In genomic region chr2:26768759-26769500, GRCh38 we compare ENCODE assay signal across 8 cellular contexts. TPM values are rescaled to one million over a fixed set of nuclear protein-coding genes. Genes with fewer than 3 reads are reported as not detected.
A peak's percentile ranks its signal among the peaks of the same experiment; 100 is the strongest.
DNase-seq lines count a peak whose midpoint lies in the region; ATAC-seq and TF ChIP-seq lines count a peak whose summit lies in the region.

No MANE protein-coding gene starts in this region.

- TF ChIP-seq CTCF in body of pancreas (IDR thresholded peaks at IDR 0.05) (no peak), liver (IDR thresholded peaks at IDR 0.05; ENCODE audit: low read depth, low read length, missing input control) (no peak), thyroid gland (IDR thresholded peaks at IDR 0.05) (no peak)

- no peaks in the 10 kb centered on the region for H3K27me3 Mint-ChIP-seq in activated naive CD4-positive, alpha-beta T cell treated with anti-CD3 and anti-CD28 coated beads for 36 hours (ENCODE audit: low read depth)

- no peak overlapping the region for H3K4me3 ChIP-seq in body of pancreas
- H3K4me3 ChIP-seq in liver (ENCODE audit: low read depth in 1 of 3, low read length in 3 of 3), result no peak overlapping the region
- no peak overlapping the region for H3K4me3 ChIP-seq in thyroid gland (replicated peaks in 1 of 3)

- intact Hi-C loops in activated naive CD4-positive, alpha-beta T cell treated with anti-CD3 and anti-CD28 coated beads for 36 hours (cut with micrococcal nuclease), result no loop called here
- intact Hi-C loops in body of pancreas (cut with DNase I) (no loop called here), thyroid gland (cut with DNase I) (no loop called here)

- peak overlapping the region; percentile 55 to 81 for H3K27ac Mint-ChIP-seq in activated naive CD4-positive, alpha-beta T cell treated with anti-CD3 and anti-CD28 coated beads, Interleukin-2, amount 50 U/mL, for 72 hours
- no peak overlapping the region for H3K27ac Mint-ChIP-seq in activated naive CD4-positive, alpha-beta T cell treated with anti-CD3 and anti-CD28 coated beads for 36 hours

- H3K27ac ChIP-seq in body of pancreas, result peak overlapping the region in 2 of 4 donors; percentile 10 to 67
- peak overlapping the region; percentile 48 to 62 for H3K27ac ChIP-seq in liver (ENCODE audit: low read depth in 1 of 2, low read length in 2 of 2)
- peak overlapping the region; percentile 68 to 97 (median 83) for H3K27ac ChIP-seq in thyroid gland

- peak in 1 of 2 donors; percentile 73 for DNase-seq in activated naive CD4-positive, alpha-beta T cell treated with anti-CD3 and anti-CD28 coated beads, Interleukin-2, amount 50 U/mL, for 72 hours (ENCODE audit: low spot score in 2 of 2)
- DNase-seq in activated naive CD4-positive, alpha-beta T cell treated with anti-CD3 and anti-CD28 coated beads for 36 hours, result no peak
- peak in 3 of 4 donors; percentile 43 to 80 (median 58) for DNase-seq in body of pancreas
- DNase-seq in thyroid gland, result peak; percentile 54 to 55
- DNase-seq in NCI-H526 treated with DMSO at 0.1 percent for 48 hours (lab: John Stamatoyannopoulos, UW), result no peak
- DNase-seq in NCI-H1930 (lab: John Stamatoyannopoulos, UW), result no peak

- no peak for TF ChIP-seq RAD21 in liver (IDR thresholded peaks at IDR 0.05)

- no peaks in the 10 kb centered on the region for H3K9me3 Mint-ChIP-seq in activated naive CD4-positive, alpha-beta T cell treated with anti-CD3 and anti-CD28 coated beads, Interleukin-2, amount 50 U/mL, for 72 hours
- H3K9me3 Mint-ChIP-seq in activated naive CD4-positive, alpha-beta T cell treated with anti-CD3 and anti-CD28 coated beads for 36 hours, result no peaks in the 10 kb centered on the region

- H3K4me1 ChIP-seq in body of pancreas (peaks cover 63% of the 10 kb centered on the region), liver (ENCODE audit: control insufficient read depth in 4 of 4, insufficient read depth in 4 of 4, low read length in 3 of 4) (peaks cover 28 to 57% (median 42%) of the 10 kb centered on the region in 4 donors), thyroid gland (peaks cover 79 to 82% of the 10 kb centered on the region in 2 donors)

- TF ChIP-seq POLR2A in body of pancreas (IDR thresholded peaks at IDR 0.05) (peak in 1 of 3 donors; percentile 28), thyroid gland (IDR thresholded peaks at IDR 0.05) (peak in 1 of 2 donors; percentile 28)

- CTCF ChIA-PET in activated naive CD4-positive, alpha-beta T cell treated with anti-CD3 and anti-CD28 coated beads for 36 hours (lab: Charles Lee), result interaction anchor here (0.7 kb wide), 1 partner anchor 164 kb away, joined by 4 read pairs; no protein-coding TSS in a partner anchor

- no peak overlapping the region for H3K9ac ChIP-seq in liver (ENCODE audit: low read depth in 1 of 2, low read length in 2 of 2)

- H3K4me3 Mint-ChIP-seq in activated naive CD4-positive, alpha-beta T cell treated with anti-CD3 and anti-CD28 coated beads for 36 hours, result no peak overlapping the region

- H3K4me1 Mint-ChIP-seq in activated naive CD4-positive, alpha-beta T cell treated with anti-CD3 and anti-CD28 coated beads for 36 hours (ENCODE audit: low read depth), result peaks cover 66% of the 10 kb centered on the region

- H3K36me3 Mint-ChIP-seq in activated naive CD4-positive, alpha-beta T cell treated with anti-CD3 and anti-CD28 coated beads, Interleukin-2, amount 50 U/mL, for 72 hours, result peaks cover 4 to 5% of the 10 kb centered on the region in 2 donors
- H3K36me3 Mint-ChIP-seq in activated naive CD4-positive, alpha-beta T cell treated with anti-CD3 and anti-CD28 coated beads for 36 hours (ENCODE audit: low read depth), result no peaks in the 10 kb centered on the region

- no peaks in the 10 kb centered on the region for H3K36me3 ChIP-seq in body of pancreas (replicated peaks in 1 of 2; ENCODE audit: insufficient read depth in 1 of 2, low read depth in 2 of 2)
- no peaks in the 10 kb centered on the region for H3K36me3 ChIP-seq in liver (ENCODE audit: control insufficient read depth in 4 of 4, insufficient read depth in 3 of 4, low read depth in 1 of 4, low read length in 3 of 4)
- H3K36me3 ChIP-seq in thyroid gland, result no peaks in the 10 kb centered on the region

- ATAC-seq in activated naive CD4-positive, alpha-beta T cell treated with anti-CD3 and anti-CD28 coated beads, Interleukin-2, amount 50 U/mL, for 72 hours, result peak in 1 of 2 donors; percentile 51
- ATAC-seq in body of pancreas, result no peak
- no peak for ATAC-seq in GM18867 (IDR thresholded peaks at IDR 0.05; ENCODE audit: unreplicated experiment)

- no peaks in the 10 kb centered on the region for H3K27me3 ChIP-seq in body of pancreas
- no peaks in the 10 kb centered on the region for H3K27me3 ChIP-seq in liver (ENCODE audit: control insufficient read depth in 4 of 4, insufficient read depth in 4 of 4, low read length in 3 of 4)
- H3K27me3 ChIP-seq in thyroid gland, result no peaks in the 10 kb centered on the region

- WGBS in body of pancreas, 2 donors, result 76 to 95% methylated on average over 8 to 14 of the region's 14 CpGs
- WGBS in liver, result 71% methylated on average over 14 of the region's 14 CpGs
- WGBS in thyroid gland, 2 donors, result 91 to 100% methylated on average over 3 to 13 of the region's 14 CpGs

- H3K9me3 ChIP-seq in body of pancreas, result no peaks in the 10 kb centered on the region
- H3K9me3 ChIP-seq in liver (ENCODE audit: control insufficient read depth in 4 of 4, low read length in 3 of 4), result no peaks in the 10 kb centered on the region
- no peaks in the 10 kb centered on the region for H3K9me3 ChIP-seq in thyroid gland

TF ChIP-seq in liver, 16 proteins besides CTCF, POLR2A, EP300 and RAD21:
- TF ChIP-seq SP1 (IDR thresholded peaks at IDR 0.05) (no peak), NR2F2 (IDR thresholded peaks at IDR 0.05) (no peak), JUND (IDR thresholded peaks at IDR 0.05) (peak; percentile 42 to 81), HNF4A (conservative IDR thresholded peaks at IDR 0.05) (no peak), RXRA (IDR thresholded peaks at IDR 0.05) (peak in 1 of 2 donors; percentile 31), YY1 (IDR thresholded peaks at IDR 0.05) (no peak), FOXA2 (IDR thresholded peaks at IDR 0.05) (no peak), ZBTB33 (IDR thresholded peaks at IDR 0.05) (no peak)
TF ChIP-seq in liver: peak in this region for 2.

RNA-seq across cellular contexts. Expression of gene SLC35F6, which starts 4.8 kb away (rescaled TPM):
- 1 to 10 TPM; 5.1 to 8.6 TPM for total RNA-seq in activated naive CD4-positive, alpha-beta T cell treated with anti-CD3 and anti-CD28 coated beads, Interleukin-2, amount 50 U/mL, for 72 hours
- 1 to 10 TPM; 2.0 to 2.7 TPM for total RNA-seq in activated naive CD4-positive, alpha-beta T cell treated with anti-CD3 and anti-CD28 coated beads for 36 hours
- 10 to 100 TPM; 17.8 to 21.8 TPM for total RNA-seq in body of pancreas
- total RNA-seq in liver, result 10 to 100 TPM; 11.4 to 30.7 TPM
- 10 to 100 TPM; 18.3 to 19.8 TPM for polyA plus RNA-seq in liver
- 10 to 100 TPM; 73.1 to 91.2 (median 80.7) TPM for total RNA-seq in thyroid gland

RNA-seq across cellular contexts. Expression of gene CENPA, which starts 16.9 kb away (rescaled TPM):
- 10 to 100 TPM; 26.9 to 38.1 TPM for total RNA-seq in activated naive CD4-positive, alpha-beta T cell treated with anti-CD3 and anti-CD28 coated beads, Interleukin-2, amount 50 U/mL, for 72 hours
- 10 to 100 TPM; 42.9 to 43.6 TPM for total RNA-seq in activated naive CD4-positive, alpha-beta T cell treated with anti-CD3 and anti-CD28 coated beads for 36 hours
- total RNA-seq in body of pancreas (not detected), liver (10 to 100 TPM in 1 of 2 donors, not detected in 1; 14.4 TPM), thyroid gland (under 1 TPM in 1 of 4 donors, not detected in 3; 0.67 TPM)
- 1 to 10 TPM in 1 of 2 donors, under 1 TPM in 1; 0.17 to 1.2 TPM for polyA plus RNA-seq in liver

Comparison
In these comparisons a context has a peak if more than half of its experiments do, and no peak if none do; other contexts are left out.
1. DNase-seq: peak in body of pancreas (3 of 4) and thyroid gland (2 of 2); none in activated naive CD4-positive, alpha-beta T cell treated with anti-CD3 and anti-CD28 coated beads for 36 hours (single experiment), NCI-H526 treated with DMSO at 0.1 percent for 48 hours (single experiment) and NCI-H1930 (0 of 2).